20 cellular contexts compared by ENCODE assay signal in the genomic region with DNA sequence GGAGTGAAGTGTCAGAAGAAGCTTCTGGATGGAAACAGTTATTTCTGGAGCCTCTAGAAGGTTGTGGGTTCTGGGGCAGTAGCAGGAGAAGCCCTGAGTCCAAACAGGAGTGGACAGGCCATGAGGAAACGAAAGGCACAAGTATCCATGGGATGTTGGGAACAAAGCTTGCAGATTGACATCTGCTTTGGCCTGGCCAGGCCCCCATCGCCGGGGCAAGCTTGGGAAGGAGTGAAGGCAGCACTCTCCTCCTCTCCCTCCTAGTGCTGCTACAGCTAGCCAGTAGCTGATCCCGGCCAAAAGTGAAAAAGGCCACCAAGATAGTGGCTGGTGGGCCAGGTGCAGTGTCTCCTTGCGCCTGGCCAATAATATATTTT. TPM values are rescaled to one million over a fixed set of nuclear protein-coding genes. Genes with fewer than 3 reads are reported as not detected.
DNase-seq lines count a peak whose midpoint lies in the region; ATAC-seq and TF ChIP-seq lines count a peak whose summit lies in the region.
"Had no signal": no experiment of that assay in that cellular context is flagged by ENCODE, and none has a peak within 500 bp of the region (broad histone marks: within the 10 kb centered on the region; RNA-seq: fewer than 3 reads in every experiment).

No MANE protein-coding gene starts in this region.

- peaks cover 9% of the 10 kb centered on the region for H4K20me1 ChIP-seq in neural progenitor cell (ENCODE audit: low read depth)
- H4K20me1 ChIP-seq in Karpas-422 (ENCODE audit: insufficient read depth, low read depth, low read length) = no peaks in the 10 kb centered on the region

- H3K4me1 ChIP-seq in right atrium auricular region = peaks cover 0 to 27% of the 10 kb centered on the region in 2 donors
- H3K4me1 ChIP-seq in neural progenitor cell = peaks cover 3% of the 10 kb centered on the region
- H3K4me1 ChIP-seq in Karpas-422 (ENCODE audit: low read length) = peaks cover 8% of the 10 kb centered on the region

- H3K4me3 ChIP-seq in right atrium auricular region (no peak overlapping the region), neural progenitor cell (no peak overlapping the region), Karpas-422 (ENCODE audit: low read length) (no peak overlapping the region)
- H3K4me3 ChIP-seq: HAP-1, SJSA1 had no signal

- peak overlapping the region; percentile 15 to 65 for H3K27ac ChIP-seq in right atrium auricular region
- H3K27ac ChIP-seq in angular gyrus (ENCODE audit: low read depth, low read length) = peak overlapping the region; percentile 13
- no peak overlapping the region for H3K27ac ChIP-seq in neural progenitor cell
- peak overlapping the region; percentile 76 for H3K27ac ChIP-seq in temporal lobe (ENCODE audit: low read depth, low read length)
- H3K27ac ChIP-seq in Karpas-422 (ENCODE audit: low read length) = no peak overlapping the region
- H3K27ac ChIP-seq: SJSA1 had no signal

- H3F3A ChIP-seq in neural progenitor cell (ENCODE audit: low read depth) = no peaks in the 10 kb centered on the region

- H3K27ac Mint-ChIP-seq in neural progenitor cell = peak overlapping the region; percentile 76
- H3K27ac Mint-ChIP-seq: CD4-positive, alpha-beta memory T cell; IgD-negative memory B cell had no signal

- no peak for ATAC-seq in left ventricle myocardium superior

- no peak overlapping the region for H3K9ac ChIP-seq in neural progenitor cell
- no peak overlapping the region for H3K9ac ChIP-seq in Karpas-422 (ENCODE audit: low read length)

- intact Hi-C loops in left ventricle myocardium superior (cut with micrococcal nuclease) = no loop called here

- H3K27me3 ChIP-seq in right atrium auricular region (no peaks in the 10 kb centered on the region), neural progenitor cell (no peaks in the 10 kb centered on the region), Karpas-422 (ENCODE audit: low read length) (0 out of 2 replicates have a peak, but pooled peaks cover 2% of the 10 kb centered on the region)
- H3K27me3 ChIP-seq: SJSA1 had no signal

- H3K4me3 Mint-ChIP-seq in neural progenitor cell = no peak overlapping the region
- H3K4me3 Mint-ChIP-seq: CD4-positive, alpha-beta memory T cell had no signal

- TF ChIP-seq CTCF in right atrium auricular region (IDR thresholded peaks at IDR 0.05) (no peak), neural progenitor cell (IDR thresholded peaks at IDR 0.05) (no peak)

- no peak overlapping the region for H3K4me2 ChIP-seq in neural progenitor cell
- H3K4me2 ChIP-seq in Karpas-422 (ENCODE audit: low read depth, low read length, poor library complexity, severe bottlenecking) = no peak overlapping the region

- H3K4me1 Mint-ChIP-seq in neural progenitor cell = peaks cover 24% of the 10 kb centered on the region
- H3K4me1 Mint-ChIP-seq: CD4-positive, alpha-beta memory T cell had no signal

- H3K9me3 ChIP-seq in right atrium auricular region (peaks cover 0 to 3% of the 10 kb centered on the region in 2 donors), neural progenitor cell (ENCODE audit: low read depth) (peaks cover 12% of the 10 kb centered on the region), Karpas-422 (ENCODE audit: low read length) (peaks cover 6% of the 10 kb centered on the region; the same call in 1 of the 2 replicates)

- no peaks in the 10 kb centered on the region for H3K79me2 ChIP-seq in neural progenitor cell (ENCODE audit: low read depth)
- H3K79me2 ChIP-seq in Karpas-422 (ENCODE audit: low read length) = no peaks in the 10 kb centered on the region

- no peaks in the 10 kb centered on the region for H3K9me2 ChIP-seq in Karpas-422 (replicated peaks; ENCODE audit: insufficient read depth, low read length)

- H3K36me3 Mint-ChIP-seq in neural progenitor cell = peaks cover 39% of the 10 kb centered on the region
- H3K36me3 Mint-ChIP-seq: CD4-positive, alpha-beta memory T cell had no signal

- H2AFZ ChIP-seq in neural progenitor cell (replicated peaks) (no peak overlapping the region), Karpas-422 (ENCODE audit: low read length) (no peak overlapping the region)

- DNase-seq in right atrium auricular region (ENCODE audit: low spot score) (no peak), left ventricle myocardium superior (no peak), neural progenitor cell (ENCODE audit: low spot score) (no peak), Karpas-422 (no peak), occipital lobe (lab: John Stamatoyannopoulos, UW) (no peak), NCI-H1930 (lab: John Stamatoyannopoulos, UW) (no peak)
- DNase-seq: CD4-positive, alpha-beta memory T cell; DMS153; GDM1; Kasumi-1; NCI-H1105 treated with DMSO at 0.1 percent for 48 hours; NCI-H1694; NCI-H2107; NCI-H345; NCI-H524 treated with DMSO at 0.1 percent for 48 hours had no signal

- H3K9me3 Mint-ChIP-seq in neural progenitor cell = peaks cover 15% of the 10 kb centered on the region

- H3K27me3 Mint-ChIP-seq in neural progenitor cell (ENCODE audit: insufficient read depth, low read depth) = peaks cover 3% of the 10 kb centered on the region
- H3K27me3 Mint-ChIP-seq: IgD-negative memory B cell had no signal

- no peaks in the 10 kb centered on the region for H3K36me3 ChIP-seq in right atrium auricular region
- peaks cover 11% of the 10 kb centered on the region for H3K36me3 ChIP-seq in neural progenitor cell
- H3K36me3 ChIP-seq in Karpas-422 (ENCODE audit: insufficient read depth, low read length) = peaks cover 3% of the 10 kb centered on the region; the same call in 1 of the 2 replicates

RNA-seq across cellular contexts. Expression of gene B9D1, which starts 40.4 kb away (rescaled TPM):
- total RNA-seq in right atrium auricular region (10 to 100 TPM; 18.7 to 24.6 TPM), left ventricle myocardium superior (5.9 TPM), neural progenitor cell (ENCODE audit: low replicate concordance) (15.1 and 43.0 TPM in 2 replicates), temporal lobe (7.9 TPM), occipital lobe (13.6 TPM)
- total RNA-seq in Karpas-422 (2014; rRNA removed; shearing (Covaris generic); ENCODE audit: low replicate concordance) = 22.1 and 29.1 TPM in 2 replicates

RNA-seq across cellular contexts. Expression of gene MAPK7, which starts 56.2 kb away (rescaled TPM):
- 10 to 100 TPM; 15.9 to 17.8 TPM for total RNA-seq in right atrium auricular region
- 10.7 TPM for total RNA-seq in left ventricle myocardium superior
- total RNA-seq in neural progenitor cell (ENCODE audit: low replicate concordance) = 12.2 and 20.7 TPM in 2 replicates
- total RNA-seq in temporal lobe = 18.2 TPM
- 4.1 and 7.8 TPM in 2 replicates for total RNA-seq in Karpas-422 (2014; rRNA removed; shearing (Covaris generic); ENCODE audit: low replicate concordance)
- total RNA-seq in occipital lobe = 15.3 TPM

Comparison
In these comparisons a context has a peak if more than half of its experiments do, and no peak if none do; other contexts are left out.
1. H3K27ac ChIP-seq: peak in right atrium auricular region (2 of 2), angular gyrus (single experiment) and temporal lobe (single experiment); none in neural progenitor cell (single experiment) and Karpas-422 (single experiment).